Comparison of ENCODE assay signal across 1 cellular context in the genomic region with DNA sequence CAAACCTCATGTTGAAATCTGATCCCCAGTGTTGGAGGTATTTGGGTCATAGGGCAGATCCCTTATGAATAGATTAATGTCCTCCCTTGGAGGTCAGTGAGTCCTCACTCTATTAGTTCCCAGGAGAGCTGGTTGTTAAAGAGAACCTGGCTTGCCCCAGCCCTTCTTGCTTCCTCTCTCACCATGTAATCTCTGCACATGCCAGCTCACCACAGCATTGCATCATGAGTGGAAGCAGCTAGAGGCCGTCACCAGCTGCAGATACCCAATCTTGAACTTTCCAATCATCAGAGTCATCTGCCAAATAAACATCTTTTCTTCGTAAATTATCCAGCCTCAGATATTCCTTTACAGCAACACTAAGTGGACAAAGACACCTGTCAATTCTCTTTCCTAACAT.
TF ChIP-seq lines count a peak whose summit lies in the region.

No MANE protein-coding gene starts in this region.

TF ChIP-seq in GM23338, 12 proteins besides CTCF, POLR2A, EP300 and RAD21 (continued from another document):
- TF ChIP-seq, protein P1, sequence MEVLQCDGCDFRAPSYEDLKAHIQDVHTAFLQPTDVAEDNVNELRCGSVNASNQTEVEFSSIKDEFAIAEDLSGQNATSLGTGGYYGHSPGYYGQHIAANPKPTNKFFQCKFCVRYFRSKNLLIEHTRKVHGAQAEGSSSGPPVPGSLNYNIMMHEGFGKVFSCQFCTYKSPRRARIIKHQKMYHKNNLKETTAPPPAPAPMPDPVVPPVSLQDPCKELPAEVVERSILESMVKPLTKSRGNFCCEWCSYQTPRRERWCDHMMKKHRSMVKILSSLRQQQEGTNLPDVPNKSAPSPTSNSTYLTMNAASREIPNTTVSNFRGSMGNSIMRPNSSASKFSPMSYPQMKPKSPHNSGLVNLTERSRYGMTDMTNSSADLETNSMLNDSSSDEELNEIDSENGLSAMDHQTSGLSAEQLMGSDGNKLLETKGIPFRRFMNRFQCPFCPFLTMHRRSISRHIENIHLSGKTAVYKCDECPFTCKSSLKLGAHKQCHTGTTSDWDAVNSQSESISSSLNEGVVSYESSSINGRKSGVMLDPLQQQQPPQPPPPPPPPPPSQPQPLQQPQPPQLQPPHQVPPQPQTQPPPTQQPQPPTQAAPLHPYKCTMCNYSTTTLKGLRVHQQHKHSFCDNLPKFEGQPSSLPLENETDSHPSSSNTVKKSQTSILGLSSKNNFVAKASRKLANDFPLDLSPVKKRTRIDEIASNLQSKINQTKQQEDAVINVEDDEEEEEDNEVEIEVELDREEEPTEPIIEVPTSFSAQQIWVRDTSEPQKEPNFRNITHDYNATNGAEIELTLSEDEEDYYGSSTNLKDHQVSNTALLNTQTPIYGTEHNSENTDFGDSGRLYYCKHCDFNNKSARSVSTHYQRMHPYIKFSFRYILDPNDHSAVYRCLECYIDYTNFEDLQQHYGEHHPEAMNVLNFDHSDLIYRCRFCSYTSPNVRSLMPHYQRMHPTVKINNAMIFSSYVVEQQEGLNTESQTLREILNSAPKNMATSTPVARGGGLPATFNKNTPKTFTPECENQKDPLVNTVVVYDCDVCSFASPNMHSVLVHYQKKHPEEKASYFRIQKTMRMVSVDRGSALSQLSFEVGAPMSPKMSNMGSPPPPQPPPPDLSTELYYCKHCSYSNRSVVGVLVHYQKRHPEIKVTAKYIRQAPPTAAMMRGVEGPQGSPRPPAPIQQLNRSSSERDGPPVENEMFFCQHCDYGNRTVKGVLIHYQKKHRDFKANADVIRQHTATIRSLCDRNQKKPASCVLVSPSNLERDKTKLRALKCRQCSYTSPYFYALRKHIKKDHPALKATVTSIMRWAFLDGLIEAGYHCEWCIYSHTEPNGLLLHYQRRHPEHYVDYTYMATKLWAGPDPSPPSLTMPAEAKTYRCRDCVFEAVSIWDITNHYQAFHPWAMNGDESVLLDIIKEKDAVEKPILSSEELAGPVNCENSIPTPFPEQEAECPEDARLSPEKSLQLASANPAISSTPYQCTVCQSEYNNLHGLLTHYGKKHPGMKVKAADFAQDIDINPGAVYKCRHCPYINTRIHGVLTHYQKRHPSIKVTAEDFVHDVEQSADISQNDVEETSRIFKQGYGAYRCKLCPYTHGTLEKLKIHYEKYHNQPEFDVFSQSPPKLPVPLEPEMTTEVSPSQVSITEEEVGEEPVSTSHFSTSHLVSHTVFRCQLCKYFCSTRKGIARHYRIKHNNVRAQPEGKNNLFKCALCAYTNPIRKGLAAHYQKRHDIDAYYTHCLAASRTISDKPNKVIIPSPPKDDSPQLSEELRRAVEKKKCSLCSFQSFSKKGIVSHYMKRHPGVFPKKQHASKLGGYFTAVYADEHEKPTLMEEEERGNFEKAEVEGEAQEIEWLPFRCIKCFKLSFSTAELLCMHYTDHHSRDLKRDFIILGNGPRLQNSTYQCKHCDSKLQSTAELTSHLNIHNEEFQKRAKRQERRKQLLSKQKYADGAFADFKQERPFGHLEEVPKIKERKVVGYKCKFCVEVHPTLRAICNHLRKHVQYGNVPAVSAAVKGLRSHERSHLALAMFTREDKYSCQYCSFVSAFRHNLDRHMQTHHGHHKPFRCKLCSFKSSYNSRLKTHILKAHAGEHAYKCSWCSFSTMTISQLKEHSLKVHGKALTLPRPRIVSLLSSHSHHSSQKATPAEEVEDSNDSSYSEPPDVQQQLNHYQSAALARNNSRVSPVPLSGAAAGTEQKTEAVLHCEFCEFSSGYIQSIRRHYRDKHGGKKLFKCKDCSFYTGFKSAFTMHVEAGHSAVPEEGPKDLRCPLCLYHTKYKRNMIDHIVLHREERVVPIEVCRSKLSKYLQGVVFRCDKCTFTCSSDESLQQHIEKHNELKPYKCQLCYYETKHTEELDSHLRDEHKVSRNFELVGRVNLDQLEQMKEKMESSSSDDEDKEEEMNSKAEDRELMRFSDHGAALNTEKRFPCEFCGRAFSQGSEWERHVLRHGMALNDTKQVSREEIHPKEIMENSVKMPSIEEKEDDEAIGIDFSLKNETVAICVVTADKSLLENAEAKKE (CRISPR knock-in tag; IDR thresholded peaks at IDR 0.05): no peak
- no peak for TF ChIP-seq NANOG (IDR thresholded peaks at IDR 0.05; ENCODE audit: borderline replicate concordance)
- no peak for TF ChIP-seq ZNF331 (CRISPR knock-in tag; IDR thresholded peaks at IDR 0.05; ENCODE audit: low read depth)
